ENCODE assay signal across 17 cellular contexts in genomic region chr5:149108651-149109280, GRCh38.
"Had no signal": no experiment of that assay in that cellular context is flagged by ENCODE, and none has a peak within 500 bp of the region (broad histone marks: within the 10 kb centered on the region; RNA-seq: fewer than 3 reads in every experiment).

No MANE protein-coding gene starts in this region.

- H3K4me3 ChIP-seq: body of pancreas, dorsolateral prefrontal cortex, lower lobe of right lung, stomach, testis, upper lobe of right lung had no signal

- H3K9me3 ChIP-seq: body of pancreas, lower lobe of right lung, neutrophil, stomach, testis, upper lobe of right lung had no signal

- H3K36me3 ChIP-seq: lower lobe of right lung, neutrophil, stomach, upper lobe of right lung had no signal

- H3K27me3 ChIP-seq: body of pancreas, dorsolateral prefrontal cortex, neutrophil, stomach, testis, upper lobe of right lung had no signal

- H3K4me1 ChIP-seq: body of pancreas, lower lobe of right lung, parathyroid adenoma, stomach, testis, upper lobe of right lung had no signal

- H3K27ac ChIP-seq: body of pancreas, dorsolateral prefrontal cortex, lower lobe of right lung, neutrophil, parathyroid adenoma, stomach, testis, upper lobe of right lung had no signal

- DNase-seq: activated B cell treated with CpG ODN at 0.5 μM for 24 hours; activated CD4-positive, alpha-beta memory T cell treated with anti-CD3 and anti-CD28 coated beads for 36 hours; activated CD4-positive, alpha-beta T cell treated with anti-CD3 and anti-CD28 coated beads for 4 hours; activated T-cell treated with anti-CD3 and anti-CD28 coated beads for 4 hours; amygdala; body of pancreas; caudate nucleus; dorsolateral prefrontal cortex; islet precursor cell; lower lobe of right lung; natural killer cell; stimulated activated CD4-positive, alpha-beta T cell treated with anti-CD3 and anti-CD28 coated beads, Interleukin-4, amount 100 ng/mL, for 24 hours; stomach; testis; upper lobe of right lung had no signal
